In the genomic region with DNA sequence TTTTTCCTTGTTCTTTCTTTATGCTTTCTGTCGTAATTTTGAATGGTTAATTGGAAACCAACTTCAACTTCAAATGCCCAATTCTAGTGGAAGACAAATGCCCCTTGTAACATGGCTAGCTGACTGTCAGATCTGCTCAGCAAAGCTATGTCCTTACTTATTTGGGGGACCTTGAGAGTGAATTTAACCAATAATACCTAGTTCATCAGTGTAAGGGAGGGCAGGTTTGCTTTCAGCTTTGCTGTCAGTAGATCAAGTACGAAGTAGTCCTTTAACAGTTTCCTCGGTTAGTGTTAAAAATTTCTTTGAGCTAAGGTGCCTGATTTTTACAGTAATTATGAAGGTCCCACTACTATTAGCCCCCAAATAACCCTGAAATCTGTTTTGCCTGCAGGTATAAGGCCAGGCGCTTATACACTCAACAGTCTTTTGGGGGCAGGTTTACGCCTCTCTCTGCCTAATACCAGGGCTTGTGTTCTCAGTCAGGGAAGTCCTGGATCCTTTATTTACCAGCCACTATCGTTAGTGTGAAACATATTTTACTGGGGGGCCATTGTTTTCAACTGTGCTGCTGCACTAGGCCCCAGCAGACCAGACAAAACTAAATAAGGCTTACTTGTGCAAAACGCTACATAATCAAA, we compare ENCODE assay signal across 27 cellular contexts.
"Had no signal": no experiment of that assay in that cellular context is flagged by ENCODE, and none has a peak within 500 bp of the region (broad histone marks: within the 10 kb centered on the region; RNA-seq: fewer than 3 reads in every experiment).

No MANE protein-coding gene starts in this region.

- H3K4me3 Mint-ChIP-seq: naive thymus-derived CD4-positive, alpha-beta T cell; natural killer cell treated with Interleukin-12 subunit alpha and Interleukin-12 subunit beta and Interleukin-15 and Interleukin-18, amount 100 ng/mL, for 72 hours; stimulated activated naive CD8-positive, alpha-beta T cell treated with anti-CD3 and anti-CD28 coated beads, Interleukin-15, Interleukin-2, amounts not matched to agents 100 ng/mL and 50 ng/mL, for 24 hours had no signal

- H3K4me1 Mint-ChIP-seq: naive thymus-derived CD4-positive, alpha-beta T cell had no signal

- H3K27ac ChIP-seq: left ventricle myocardium inferior, pancreas, prostate gland, skin epidermis, suprapubic skin, tibial artery, upper lobe of right lung had no signal

- ATAC-seq: mucosa of descending colon; naive thymus-derived CD4-positive, alpha-beta T cell; natural killer cell treated with Interleukin-12 subunit alpha and Interleukin-12 subunit beta and Interleukin-15 and Interleukin-18, amount 100 ng/mL, for 72 hours; pancreas; right cardiac atrium; sciatic nerve; upper lobe of right lung had no signal

- H3K9me3 ChIP-seq: left ventricle myocardium inferior, mucosa of descending colon, pancreas, prostate gland, suprapubic skin, thoracic aorta, tibial artery had no signal

- H3K36me3 Mint-ChIP-seq: naive thymus-derived CD4-positive, alpha-beta T cell; natural killer cell treated with Interleukin-12 subunit alpha and Interleukin-12 subunit beta and Interleukin-15 and Interleukin-18, amount 100 ng/mL, for 72 hours had no signal

- H3K27me3 ChIP-seq: pancreas, suprapubic skin, tibial artery, upper lobe of right lung had no signal

- DNase-seq: hypothalamus; islet precursor cell; left ventricle myocardium inferior; midbrain; mucosa of descending colon; naive thymus-derived CD4-positive, alpha-beta T cell; nucleus accumbens; pancreas; posterior cingulate gyrus; retina; stimulated activated CD4-positive, alpha-beta T cell treated with anti-CD3 and anti-CD28 coated beads, Interleukin-12 subunit alpha, Interleukin-12 subunit beta, amount 100 ng/mL, for 4 hours; stimulated activated CD4-positive, alpha-beta T cell treated with anti-CD3 and anti-CD28 coated beads, Interleukin-15, amount 100 ng/mL, for 24 hours; stimulated activated CD4-positive, alpha-beta T cell treated with anti-CD3 and anti-CD28 coated beads, Interleukin-2, amount 100 ng/mL, for 24 hours; stimulated activated CD4-positive, alpha-beta T cell treated with anti-CD3 and anti-CD28 coated beads, Interleukin-4, amount 100 ng/mL, for 1 hour; stimulated activated naive CD4-positive, alpha-beta T cell; tibial artery; trophoblast cell; upper lobe of right lung had no signal

- H3K36me3 ChIP-seq: left ventricle myocardium inferior, pancreas, prostate gland, suprapubic skin, thoracic aorta, tibial artery, upper lobe of right lung had no signal

- H3K27me3 Mint-ChIP-seq: naive thymus-derived CD4-positive, alpha-beta T cell; natural killer cell treated with Interleukin-12 subunit alpha and Interleukin-12 subunit beta and Interleukin-15 and Interleukin-18, amount 100 ng/mL, for 72 hours; stimulated activated naive CD8-positive, alpha-beta T cell treated with anti-CD3 and anti-CD28 coated beads, Interleukin-15, Interleukin-2, amounts not matched to agents 100 ng/mL and 50 ng/mL, for 24 hours had no signal

- H3K4me3 ChIP-seq: left ventricle myocardium inferior, lung, mucosa of descending colon, pancreas, prostate gland, skin epidermis, suprapubic skin, thoracic aorta, tibial artery, upper lobe of right lung had no signal

- H3K4me1 ChIP-seq: pancreas, prostate gland, suprapubic skin, upper lobe of right lung had no signal

- H3K27ac Mint-ChIP-seq: naive thymus-derived CD4-positive, alpha-beta T cell; natural killer cell treated with Interleukin-12 subunit alpha and Interleukin-12 subunit beta and Interleukin-15 and Interleukin-18, amount 100 ng/mL, for 72 hours; stimulated activated naive CD8-positive, alpha-beta T cell treated with anti-CD3 and anti-CD28 coated beads, Interleukin-15, Interleukin-2, amounts not matched to agents 100 ng/mL and 50 ng/mL, for 24 hours had no signal
